Comparison of ENCODE assay signal across 31 cellular contexts in the genomic region with DNA sequence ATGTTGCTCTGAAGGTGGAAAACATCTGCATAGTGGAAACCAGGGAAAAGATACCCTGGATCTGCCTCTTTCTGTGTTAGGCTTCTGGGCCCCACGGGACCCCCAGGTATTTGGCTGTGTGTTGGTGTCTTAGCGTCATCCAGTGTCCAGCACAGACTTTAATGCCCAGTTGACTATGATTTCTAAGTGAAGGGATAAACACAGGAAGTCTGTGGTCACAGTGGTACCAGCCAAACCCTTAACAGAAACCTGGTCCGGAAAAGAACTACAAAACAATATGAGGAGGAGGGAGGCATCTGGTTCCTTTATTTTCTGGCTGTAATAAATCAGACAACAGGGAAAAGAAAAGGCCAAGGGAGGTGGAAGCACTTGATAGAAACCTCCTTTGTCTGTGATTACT. TPM values are rescaled to one million over a fixed set of nuclear protein-coding genes. Genes with fewer than 3 reads are reported as not detected.
DNase-seq lines count a peak whose midpoint lies in the region; ATAC-seq, FAIRE-seq and TF ChIP-seq lines count a peak whose summit lies in the region.
"Had no signal": no experiment of that assay in that cellular context is flagged by ENCODE, and none has a peak within 500 bp of the region (broad histone marks: within the 10 kb centered on the region; RNA-seq: fewer than 3 reads in every experiment).

No MANE protein-coding gene starts in this region.

- H3K27ac Mint-ChIP-seq in activated CD8-positive, alpha-beta T cell treated with anti-CD3 and anti-CD28 coated beads, Interleukin-2, amount 10 ng/mL, durations not matched to agents 7 days and 5 days = peak overlapping the region; percentile 50
- no peak overlapping the region for H3K27ac Mint-ChIP-seq in activated CD8-positive, alpha-beta T cell treated with anti-CD3 and anti-CD28 coated beads for 36 hours
- no peak overlapping the region for H3K27ac Mint-ChIP-seq in activated naive CD4-positive, alpha-beta T cell treated with anti-CD3 and anti-CD28 coated beads, Interleukin-2, amount 10 ng/mL, durations not matched to agents 7 days and 5 days
- H3K27ac Mint-ChIP-seq: activated CD8-positive, alpha-beta memory T cell treated with anti-CD3 and anti-CD28 coated beads, Interleukin-2, amount 10 ng/mL, durations not matched to agents 7 days and 5 days; naive thymus-derived CD8-positive, alpha-beta T cell; T-helper 17 cell had no signal

- peak overlapping the region; percentile 6 for H3K4me3 Mint-ChIP-seq in activated CD8-positive, alpha-beta T cell treated with anti-CD3 and anti-CD28 coated beads, Interleukin-2, amount 10 ng/mL, durations not matched to agents 7 days and 5 days
- no peak overlapping the region for H3K4me3 Mint-ChIP-seq in activated CD8-positive, alpha-beta T cell treated with anti-CD3 and anti-CD28 coated beads for 36 hours
- H3K4me3 Mint-ChIP-seq in activated naive CD4-positive, alpha-beta T cell treated with anti-CD3 and anti-CD28 coated beads, Interleukin-2, amount 10 ng/mL, durations not matched to agents 7 days and 5 days = no peak overlapping the region
- H3K4me3 Mint-ChIP-seq: activated CD8-positive, alpha-beta memory T cell treated with anti-CD3 and anti-CD28 coated beads, Interleukin-2, amount 10 ng/mL, durations not matched to agents 7 days and 5 days; brain; naive thymus-derived CD8-positive, alpha-beta T cell; T-helper 17 cell had no signal

- H3K27me3 Mint-ChIP-seq in activated CD8-positive, alpha-beta T cell treated with anti-CD3 and anti-CD28 coated beads, Interleukin-2, amount 10 ng/mL, durations not matched to agents 7 days and 5 days (ENCODE audit: low read depth) = peaks cover 31% of the 10 kb centered on the region
- no peaks in the 10 kb centered on the region for H3K27me3 Mint-ChIP-seq in activated CD8-positive, alpha-beta T cell treated with anti-CD3 and anti-CD28 coated beads for 36 hours
- H3K27me3 Mint-ChIP-seq in activated naive CD4-positive, alpha-beta T cell treated with anti-CD3 and anti-CD28 coated beads, Interleukin-2, amount 10 ng/mL, durations not matched to agents 7 days and 5 days = peaks cover 32% of the 10 kb centered on the region

- H3K9me1 ChIP-seq in endothelial cell of umbilical vein (replicated peaks; ENCODE audit: control insufficient read depth, extremely low read depth, insufficient read depth, low read length) = no peaks in the 10 kb centered on the region

- H3K4me1 ChIP-seq in endothelial cell of umbilical vein (ENCODE audit: control insufficient read depth, extremely low read depth, insufficient read depth, low read length) (peaks cover 3% of the 10 kb centered on the region), upper lobe of left lung (peaks cover 5 to 18% (median 10%) of the 10 kb centered on the region in 4 donors), spleen (peaks cover 0 to 13% (median 0%) of the 10 kb centered on the region in 6 donors)
- H3K4me1 ChIP-seq: BE2C, transverse colon had no signal

- H3K79me2 ChIP-seq in endothelial cell of umbilical vein (ENCODE audit: control insufficient read depth, insufficient read depth, low read length) = no peaks in the 10 kb centered on the region

- no peaks in the 10 kb centered on the region for H4K20me1 ChIP-seq in endothelial cell of umbilical vein (replicated peaks; ENCODE audit: control insufficient read depth, extremely low read depth, insufficient read depth, low read length)

- no peaks in the 10 kb centered on the region for H3K36me3 ChIP-seq in endothelial cell of umbilical vein (ENCODE audit: control insufficient read depth in 2 of 2, extremely low read depth in 1 of 2, insufficient read depth in 2 of 2, low read length in 2 of 2)
- H3K36me3 ChIP-seq in upper lobe of left lung = no peaks in the 10 kb centered on the region
- no peaks in the 10 kb centered on the region for H3K36me3 ChIP-seq in spleen
- H3K36me3 ChIP-seq: BE2C, transverse colon had no signal

- no peak for DNase-seq in activated CD8-positive, alpha-beta T cell treated with anti-CD3 and anti-CD28 coated beads, Interleukin-2, amount 10 ng/mL, durations not matched to agents 7 days and 5 days
- no peak for DNase-seq in activated CD8-positive, alpha-beta T cell treated with anti-CD3 and anti-CD28 coated beads for 36 hours
- peak; percentile 72 for DNase-seq in MV-4-11 (lab: John Stamatoyannopoulos, UW)
- DNase-seq in endothelial cell of umbilical vein (ENCODE audit: low read depth, low spot score) = peak; percentile 68
- DNase-seq in upper lobe of left lung = no peak
- DNase-seq in activated naive CD4-positive, alpha-beta T cell treated with anti-CD3 and anti-CD28 coated beads, Interleukin-2, amount 10 ng/mL, durations not matched to agents 7 days and 5 days = no peak
- no peak for DNase-seq in spleen
- DNase-seq: activated CD4-positive, alpha-beta T cell treated with anti-CD3 and anti-CD28 coated beads for 48 hours; activated CD8-positive, alpha-beta memory T cell treated with anti-CD3 and anti-CD28 coated beads, Interleukin-2, amount 10 ng/mL, durations not matched to agents 7 days and 5 days; activated naive CD4-positive, alpha-beta T cell treated with Interleukin-2 at 50 U/mL for 16 hours; activated T-cell treated with anti-CD3 and anti-CD28 coated beads, Interleukin-2, amount 50 U/mL, for 48 hours; BE2C; Calu3; DND-41; glutamatergic neuron; naive thymus-derived CD8-positive, alpha-beta T cell; NCI-H1436; NCI-H2081 treated with DMSO at 0.1 percent for 48 hours; NCI-H226; NCI-H774; small intestine; stimulated activated CD4-positive, alpha-beta T cell treated with anti-CD3 and anti-CD28 coated beads, Interleukin-1b, Interleukin-23, amount 100 ng/mL, for 48 hours; stimulated activated CD8-positive, alpha-beta memory T cell treated with anti-CD3 and anti-CD28 coated beads, Interleukin-4, amount 100 ng/mL, for 48 hours; T-helper 17 cell; transverse colon had no signal

- POLR2A ChIA-PET in activated CD8-positive, alpha-beta T cell treated with anti-CD3 and anti-CD28 coated beads, Interleukin-2, amount 10 ng/mL, durations not matched to agents 7 days and 5 days (lab: Charles Lee) = no interaction called here
- POLR2A ChIA-PET in activated CD8-positive, alpha-beta T cell treated with anti-CD3 and anti-CD28 coated beads for 36 hours (lab: Charles Lee) = no interaction called here
- POLR2A ChIA-PET in endothelial cell of umbilical vein (lab: Charles Lee) = no interaction called here

- no peak for TF ChIP-seq EP300 in upper lobe of left lung (IDR thresholded peaks at IDR 0.05)

- no peak for TF ChIP-seq POLR2A in endothelial cell of umbilical vein (IDR thresholded peaks at IDR 0.05; ENCODE audit: low read depth, low read length)
- TF ChIP-seq POLR2A in upper lobe of left lung (IDR thresholded peaks at IDR 0.05) = no peak
- no peak for TF ChIP-seq POLR2A in spleen (IDR thresholded peaks at IDR 0.05)

- H3K27me3 ChIP-seq in endothelial cell of umbilical vein (ENCODE audit: control insufficient read depth in 2 of 2, insufficient read depth in 2 of 2, low read length in 2 of 2) (no peaks in the 10 kb centered on the region), upper lobe of left lung (no peaks in the 10 kb centered on the region), spleen (replicated peaks in 1 of 7) (peaks cover 0 to 71% (median 0%) of the 10 kb centered on the region in 7 donors)
- H3K27me3 ChIP-seq: BE2C, transverse colon had no signal

- H3K9ac ChIP-seq in endothelial cell of umbilical vein (replicated peaks; ENCODE audit: extremely low read depth, insufficient read depth, low read length) = no peak overlapping the region

- 16 to 19% methylated on average over 2 to 3 of the region's 3 CpGs for WGBS in upper lobe of left lung, 2 donors
- 8 to 32% (median 14%) methylated on average over 3 of the region's 3 CpGs for WGBS in spleen, 5 donors

- no peak overlapping the region for H3K4me2 ChIP-seq in endothelial cell of umbilical vein (ENCODE audit: insufficient read depth, low read length)

- H2AFZ ChIP-seq in endothelial cell of umbilical vein (ENCODE audit: low read depth, low read length) = no peak overlapping the region

- peak; percentile 66 for FAIRE-seq in endothelial cell of umbilical vein (lab: Jason Lieb, UNC)
- FAIRE-seq: keratinocyte, small intestine had no signal

- H3K9me3 ChIP-seq in endothelial cell of umbilical vein (replicated peaks; ENCODE audit: control insufficient read depth, insufficient read depth, low read length) (no peaks in the 10 kb centered on the region), upper lobe of left lung (no peaks in the 10 kb centered on the region), spleen (no peaks in the 10 kb centered on the region)
- H3K9me3 ChIP-seq: BE2C, transverse colon had no signal

- no peaks in the 10 kb centered on the region for H3K36me3 Mint-ChIP-seq in activated CD8-positive, alpha-beta T cell treated with anti-CD3 and anti-CD28 coated beads, Interleukin-2, amount 10 ng/mL, durations not matched to agents 7 days and 5 days (ENCODE audit: low read depth)
- no peaks in the 10 kb centered on the region for H3K36me3 Mint-ChIP-seq in activated CD8-positive, alpha-beta T cell treated with anti-CD3 and anti-CD28 coated beads for 36 hours (ENCODE audit: low read depth)
- no peaks in the 10 kb centered on the region for H3K36me3 Mint-ChIP-seq in activated naive CD4-positive, alpha-beta T cell treated with anti-CD3 and anti-CD28 coated beads, Interleukin-2, amount 10 ng/mL, durations not matched to agents 7 days and 5 days
- H3K36me3 Mint-ChIP-seq: activated CD8-positive, alpha-beta memory T cell treated with anti-CD3 and anti-CD28 coated beads, Interleukin-2, amount 10 ng/mL, durations not matched to agents 7 days and 5 days; brain; naive thymus-derived CD8-positive, alpha-beta T cell had no signal

- H3K9me3 Mint-ChIP-seq in activated CD8-positive, alpha-beta T cell treated with anti-CD3 and anti-CD28 coated beads, Interleukin-2, amount 10 ng/mL, durations not matched to agents 7 days and 5 days (ENCODE audit: insufficient read depth) = no peaks in the 10 kb centered on the region
- H3K9me3 Mint-ChIP-seq in activated CD8-positive, alpha-beta T cell treated with anti-CD3 and anti-CD28 coated beads for 36 hours = no peaks in the 10 kb centered on the region
- H3K9me3 Mint-ChIP-seq in activated naive CD4-positive, alpha-beta T cell treated with anti-CD3 and anti-CD28 coated beads, Interleukin-2, amount 10 ng/mL, durations not matched to agents 7 days and 5 days = no peaks in the 10 kb centered on the region
- H3K9me3 Mint-ChIP-seq: brain; naive thymus-derived CD8-positive, alpha-beta T cell had no signal

- H3K27ac ChIP-seq in endothelial cell of umbilical vein (ENCODE audit: insufficient read depth, low read depth, low read length) (no peak overlapping the region), upper lobe of left lung (peak overlapping the region in 3 of 4 donors; percentile 12 to 40 (median 16)), spleen (no peak overlapping the region)
- H3K27ac ChIP-seq: SK-N-MC, transverse colon, VCaP had no signal

- no peak for TF ChIP-seq CTCF in activated CD8-positive, alpha-beta T cell treated with anti-CD3 and anti-CD28 coated beads for 36 hours (IDR thresholded peaks at IDR 0.05)
- TF ChIP-seq CTCF in endothelial cell of umbilical vein (IDR thresholded peaks at IDR 0.05; ENCODE audit: extremely low read depth in 1 of 2, insufficient read depth in 1 of 2, low read depth in 1 of 2, low read length in 2 of 2) (no peak), upper lobe of left lung (IDR thresholded peaks at IDR 0.05) (no peak), spleen (IDR thresholded peaks at IDR 0.05 in 8 of 11, conservative IDR thresholded peaks at IDR 0.05 in 3 of 11) (no peak)

- H3K4me3 ChIP-seq in endothelial cell of umbilical vein (replicated peaks in 1 of 3; ENCODE audit: insufficient read depth in 1 of 3, low read depth in 1 of 3, low read length in 3 of 3) (no peak overlapping the region), upper lobe of left lung (no peak overlapping the region), spleen (no peak overlapping the region)
- H3K4me3 ChIP-seq: SK-N-MC, transverse colon had no signal

- CTCF ChIA-PET in activated CD8-positive, alpha-beta T cell treated with anti-CD3 and anti-CD28 coated beads, Interleukin-2, amount 10 ng/mL, durations not matched to agents 7 days and 5 days (lab: Charles Lee) = no interaction called here
- CTCF ChIA-PET in activated CD8-positive, alpha-beta T cell treated with anti-CD3 and anti-CD28 coated beads for 36 hours (lab: Charles Lee) = no interaction called here
- CTCF ChIA-PET in endothelial cell of umbilical vein (lab: Charles Lee) = no interaction called here
- CTCF ChIA-PET in activated naive CD4-positive, alpha-beta T cell treated with anti-CD3 and anti-CD28 coated beads, Interleukin-2, amount 10 ng/mL, durations not matched to agents 7 days and 5 days (lab: Charles Lee) = no interaction called here

- BruUV-seq in endothelial cell of umbilical vein (replicated peaks; lab: Mats Ljungman, UMichigan) = no TSS peak

- intact Hi-C loops in activated CD8-positive, alpha-beta T cell treated with anti-CD3 and anti-CD28 coated beads for 36 hours (cut with micrococcal nuclease) = no loop called here
- intact Hi-C loops in endothelial cell of umbilical vein (cut with micrococcal nuclease) (no loop called here), spleen (cut with DNase I; ENCODE audit: low total_unique reads) (no loop called here)

- H3K4me1 Mint-ChIP-seq in activated CD8-positive, alpha-beta T cell treated with anti-CD3 and anti-CD28 coated beads, Interleukin-2, amount 10 ng/mL, durations not matched to agents 7 days and 5 days (ENCODE audit: low read depth) = peaks cover 26% of the 10 kb centered on the region
- peaks cover 11% of the 10 kb centered on the region for H3K4me1 Mint-ChIP-seq in activated CD8-positive, alpha-beta T cell treated with anti-CD3 and anti-CD28 coated beads for 36 hours (ENCODE audit: low read depth)
- peaks cover 18% of the 10 kb centered on the region for H3K4me1 Mint-ChIP-seq in activated naive CD4-positive, alpha-beta T cell treated with anti-CD3 and anti-CD28 coated beads, Interleukin-2, amount 10 ng/mL, durations not matched to agents 7 days and 5 days
- H3K4me1 Mint-ChIP-seq: brain had no signal

- no peak for ATAC-seq in activated CD8-positive, alpha-beta T cell treated with anti-CD3 and anti-CD28 coated beads, Interleukin-2, amount 10 ng/mL, durations not matched to agents 7 days and 5 days
- no peak for ATAC-seq in activated CD8-positive, alpha-beta T cell treated with anti-CD3 and anti-CD28 coated beads for 36 hours
- ATAC-seq in upper lobe of left lung (ENCODE audit: low FRiP score in 2 of 2) (no peak), HG02938 (IDR thresholded peaks at IDR 0.05; ENCODE audit: unreplicated experiment) (no peak)
- ATAC-seq: activated CD8-positive, alpha-beta memory T cell treated with anti-CD3 and anti-CD28 coated beads, Interleukin-2, amount 10 ng/mL, durations not matched to agents 7 days and 5 days; naive thymus-derived CD8-positive, alpha-beta T cell; T-helper 17 cell had no signal

- dilution Hi-C loops in endothelial cell of umbilical vein (cut with MboI; ENCODE audit: extremely low pct_ligation_motif_present, low sequenced_read_pairs) = no loop called here

RNA-seq across cellular contexts. Expression of a gene that starts 56.4 kb away (rescaled TPM):
- under 1 TPM in 1 of 2 experiments, not detected in 1; 0.08 TPM for total RNA-seq in activated CD8-positive, alpha-beta T cell treated with anti-CD3 and anti-CD28 coated beads, Interleukin-2, amount 10 ng/mL, durations not matched to agents 7 days and 5 days
- total RNA-seq in activated CD8-positive, alpha-beta T cell treated with anti-CD3 and anti-CD28 coated beads for 36 hours = not detected
- total RNA-seq in endothelial cell of umbilical vein (not detected in 2 replicates), upper lobe of left lung (10 to 100 TPM in 4 of 6 donors, 1 to 10 TPM in 2; 7.8 to 40.9 (median 19.9) TPM), spleen (100 to 1,000 TPM in 2 of 7 donors, 10 to 100 TPM in 5; 53.0 to 118 (median 84.4) TPM)
- polyA plus RNA-seq in endothelial cell of umbilical vein (0.60 and 0.61 TPM in 2 replicates), spleen (10 to 100 TPM in 1 of 3 donors, 1 to 10 TPM in 2; 6.3 to 12.1 (median 9.0) TPM)
- 0.14 and 0.15 TPM in 2 replicates for polyA plus RNA-seq in endothelial cell of umbilical vein (2011; cell fraction: cytosol; rRNA removed)
- polyA plus RNA-seq in endothelial cell of umbilical vein (2011; cell fraction: nucleus; rRNA removed) = 0.07 and 0.13 TPM in 2 replicates
- polyA plus RNA-seq in endothelial cell of umbilical vein (2012) = 0.13 and 0.42 TPM in 2 replicates
- 1.7 and 1.8 TPM in 2 replicates for polyA minus RNA-seq in endothelial cell of umbilical vein
- polyA minus RNA-seq in endothelial cell of umbilical vein (2011; cell fraction: cytosol; rRNA and poly(A)+ RNA removed) = not detected
- 0.10 and 0.58 TPM in 2 replicates for polyA minus RNA-seq in endothelial cell of umbilical vein (2011; cell fraction: nucleus; rRNA and poly(A)+ RNA removed)
- total RNA-seq: activated CD8-positive, alpha-beta memory T cell treated with anti-CD3 and anti-CD28 coated beads, Interleukin-2, amount 10 ng/mL, durations not matched to agents 7 days and 5 days; Calu3; OCI-LY7 had no signal
- polyA plus RNA-seq: keratinocyte had no signal

Comparison
In these comparisons a context has a peak if more than half of its experiments do, and no peak if none do; other contexts are left out.
1. DNase-seq: peak in MV-4-11 (single experiment) and endothelial cell of umbilical vein (single experiment); none in activated CD8-positive, alpha-beta T cell treated with anti-CD3 and anti-CD28 coated beads, Interleukin-2, amount 10 ng/mL, durations not matched to agents 7 days and 5 days (single experiment), activated CD8-positive, alpha-beta T cell treated with anti-CD3 and anti-CD28 coated beads for 36 hours (single experiment), upper lobe of left lung (0 of 2), activated naive CD4-positive, alpha-beta T cell treated with anti-CD3 and anti-CD28 coated beads, Interleukin-2, amount 10 ng/mL, durations not matched to agents 7 days and 5 days (single experiment) and spleen (single experiment).
2. H3K27ac ChIP-seq: peak in upper lobe of left lung (3 of 4); none in endothelial cell of umbilical vein (single experiment) and spleen (0 of 8).